8 cellular contexts compared by ENCODE assay signal in genomic region chr18:75211002-75211621, GRCh38. TPM values are rescaled to one million over a fixed set of nuclear protein-coding genes. Genes with fewer than 3 reads are reported as not detected.
DNase-seq lines count a peak whose midpoint lies in the region; ATAC-seq and TF ChIP-seq lines count a peak whose summit lies in the region.

No MANE protein-coding gene starts in this region.

- peak overlapping the region; percentile 97 to 99 for H3K4me3 Mint-ChIP-seq in CD14-positive monocyte
- H3K4me3 Mint-ChIP-seq in T-helper 17 cell = peak overlapping the region; percentile 98
- peak overlapping the region; percentile 98 for H3K4me3 Mint-ChIP-seq in natural killer cell treated with Interleukin-12 subunit alpha and Interleukin-12 subunit beta and Interleukin-15 and Interleukin-18, amount 100 ng/mL, for 72 hours

- H3K27me3 Mint-ChIP-seq in CD14-positive monocyte (ENCODE audit: low read depth in 3 of 3) = peaks cover 0 to 13% (median 10%) of the 10 kb centered on the region in 3 donors
- H3K27me3 Mint-ChIP-seq in T-helper 17 cell = no peaks in the 10 kb centered on the region
- peaks cover 4% of the 10 kb centered on the region in 2 donors for H3K27me3 Mint-ChIP-seq in natural killer cell treated with Interleukin-12 subunit alpha and Interleukin-12 subunit beta and Interleukin-15 and Interleukin-18, amount 100 ng/mL, for 72 hours

- peak overlapping the region; percentile 75 to 93 for H3K4me3 ChIP-seq in HCT116 (replicated peaks in 1 of 2; ENCODE audit: low read depth in 1 of 2, low read length in 2 of 2)
- peak overlapping the region; percentile 64 for H3K4me3 ChIP-seq in ectodermal cell (ENCODE audit: insufficient read depth, low read depth, low read length)

- H3K9ac ChIP-seq in HCT116 (ENCODE audit: low read length) = peak overlapping the region; percentile 89

- H3K27ac ChIP-seq in HCT116 (ENCODE audit: low read depth, low read length) (peak overlapping the region; percentile 96), ectodermal cell (ENCODE audit: insufficient read depth, low read depth, low read length, poor library complexity, severe bottlenecking) (no peak overlapping the region)

- no peaks in the 10 kb centered on the region for H3K9me3 Mint-ChIP-seq in CD14-positive monocyte
- no peaks in the 10 kb centered on the region for H3K9me3 Mint-ChIP-seq in natural killer cell treated with Interleukin-12 subunit alpha and Interleukin-12 subunit beta and Interleukin-15 and Interleukin-18, amount 100 ng/mL, for 72 hours

- H3K79me2 ChIP-seq in HCT116 (ENCODE audit: insufficient read depth, low read length) = peaks cover 23% of the 10 kb centered on the region

- H3K36me3 ChIP-seq in HCT116 (ENCODE audit: control insufficient read depth in 1 of 2, insufficient read depth in 2 of 2, low read length in 2 of 2) = no peaks in the 10 kb centered on the region
- no peaks in the 10 kb centered on the region for H3K36me3 ChIP-seq in ectodermal cell (ENCODE audit: control insufficient read depth, insufficient read depth, low read length)

- H3K36me3 Mint-ChIP-seq in CD14-positive monocyte (peaks cover 11 to 15% of the 10 kb centered on the region in 2 donors), T-helper 17 cell (ENCODE audit: low read depth) (peaks cover 5% of the 10 kb centered on the region)
- H3K36me3 Mint-ChIP-seq in natural killer cell treated with Interleukin-12 subunit alpha and Interleukin-12 subunit beta and Interleukin-15 and Interleukin-18, amount 100 ng/mL, for 72 hours = peaks cover 10% of the 10 kb centered on the region

- no peak for TF ChIP-seq POLR2A in HCT116 (IDR thresholded peaks at IDR 0.05; ENCODE audit: borderline replicate concordance, extremely low read depth, insufficient read depth, insufficient read length)

- RAD21 ChIA-PET in HCT116 (lab: Charles Lee; ENCODE audit: low non-redundant PET in 1 of 2, low total read pairs in 2 of 2, uncharacterized antibody in 2 of 2, unreplicated experiment in 2 of 2) = interaction anchor here in 1 of 2 experiments (1.4 kb wide), 1 partner anchor 268 kb away, joined by 3 read pairs; no protein-coding TSS in a partner anchor

- DNase-seq in CD14-positive monocyte (ENCODE audit: low spot score) (no peak), HCT116 (ENCODE audit: low read depth, low spot score) (no peak), T-helper 17 cell (no peak), cerebellar nuclear complex (lab: John Stamatoyannopoulos, UW) (no peak), hippocampal formation (lab: John Stamatoyannopoulos, UW) (no peak), NCI-H2029 treated with DMSO at 0.1 percent for 48 hours (lab: John Stamatoyannopoulos, UW) (no peak)
- DNase-seq in natural killer cell treated with Interleukin-12 subunit alpha and Interleukin-12 subunit beta and Interleukin-15 and Interleukin-18, amount 100 ng/mL, for 72 hours (ENCODE audit: low spot score) = no peak

- no peaks in the 10 kb centered on the region for H3K9me2 ChIP-seq in HCT116 (ENCODE audit: insufficient read depth)

- TSS peak; percentile 49 for BruUV-seq in HCT116 (replicated peaks; lab: Mats Ljungman, UMichigan)

- CTCF ChIA-PET in HCT116 (lab: Charles Lee) = interaction anchor here (1.0 to 1.8 kb wide), 2 partner anchors 15 to 268 kb away, joined by 3 to 4 read pairs; no protein-coding TSS in a partner anchor

- intact Hi-C loops in CD14-positive monocyte (cut with micrococcal nuclease) = no loop called here
- intact Hi-C loops in HCT116 (cut with micrococcal nuclease) = loop anchor here (5.0 kb wide), 1 partner anchor 196 kb away; no protein-coding TSS in a partner anchor

- peaks cover 58% of the 10 kb centered on the region for H3K4me1 Mint-ChIP-seq in CD14-positive monocyte
- peaks cover 50% of the 10 kb centered on the region for H3K4me1 Mint-ChIP-seq in T-helper 17 cell
- peaks cover 59 to 65% of the 10 kb centered on the region in 2 donors for H3K4me1 Mint-ChIP-seq in natural killer cell treated with Interleukin-12 subunit alpha and Interleukin-12 subunit beta and Interleukin-15 and Interleukin-18, amount 100 ng/mL, for 72 hours (ENCODE audit: low read depth in 2 of 2)

- TF ChIP-seq RAD21 in HCT116 (IDR thresholded peaks at IDR 0.05; ENCODE audit: low read depth) = no peak

- H3K27ac Mint-ChIP-seq in CD14-positive monocyte = peak overlapping the region; percentile 88 to 95 (median 91)
- H3K27ac Mint-ChIP-seq in T-helper 17 cell = peak overlapping the region; percentile 99
- H3K27ac Mint-ChIP-seq in natural killer cell treated with Interleukin-12 subunit alpha and Interleukin-12 subunit beta and Interleukin-15 and Interleukin-18, amount 100 ng/mL, for 72 hours = peak overlapping the region; percentile 94 to 98

- ATAC-seq in HCT116 (no peak), T-helper 17 cell (peak; percentile 6)
- peak in 1 of 2 donors; percentile 4 for ATAC-seq in natural killer cell treated with Interleukin-12 subunit alpha and Interleukin-12 subunit beta and Interleukin-15 and Interleukin-18, amount 100 ng/mL, for 72 hours

- POLR2A ChIA-PET in HCT116 (lab: Charles Lee) = no interaction called here

- WGBS in ectodermal cell, 2 experiments = 0 to 1% methylated on average over 64 of the region's 64 CpGs

- TF ChIP-seq CTCF in CD14-positive monocyte (IDR thresholded peaks at IDR 0.05) (no peak), HCT116 (IDR thresholded peaks at IDR 0.05 in 2 of 3, conservative IDR thresholded peaks at IDR 0.05 in 1 of 3; ENCODE audit: borderline replicate concordance in 1 of 3, insufficient read depth in 1 of 3, low read depth in 2 of 3, low read length in 2 of 3) (no peak)

- H3K4me1 ChIP-seq in HCT116 (ENCODE audit: control insufficient read depth in 1 of 2, insufficient read depth in 2 of 2, low read length in 2 of 2) (peaks cover 24 to 38% of the 10 kb centered on the region in 2 experiments), ectodermal cell (ENCODE audit: control insufficient read depth, insufficient read depth, low read length) (peaks cover 21% of the 10 kb centered on the region)

- H2AFZ ChIP-seq in HCT116 (ENCODE audit: low read depth, low read length, poor library complexity, severe bottlenecking) = no peak overlapping the region

- no peaks in the 10 kb centered on the region for H3K9me3 ChIP-seq in HCT116 (ENCODE audit: control insufficient read depth in 1 of 2, insufficient read depth in 1 of 2, low read depth in 1 of 2, low read length in 2 of 2)
- no peaks in the 10 kb centered on the region for H3K9me3 ChIP-seq in T-helper 17 cell (ENCODE audit: control insufficient read depth, low read length, poor library complexity, severe bottlenecking)
- no peaks in the 10 kb centered on the region for H3K9me3 ChIP-seq in ectodermal cell (ENCODE audit: control insufficient read depth, low read length)

- H3K27me3 ChIP-seq in HCT116 (ENCODE audit: insufficient read depth, low read length) = no peaks in the 10 kb centered on the region
- H3K27me3 ChIP-seq in ectodermal cell (ENCODE audit: control insufficient read depth, insufficient read depth, low read length, poor library complexity, severe bottlenecking) = peaks cover 80% of the 10 kb centered on the region

- H3K4me2 ChIP-seq in HCT116 (ENCODE audit: low read length) = peak overlapping the region; percentile 97

- H4K20me1 ChIP-seq in HCT116 (ENCODE audit: insufficient read depth) = no peaks in the 10 kb centered on the region

TF ChIP-seq in HCT116, 20 proteins besides CTCF, POLR2A, EP300 and RAD21:
- TF ChIP-seq CBX3 (IDR thresholded peaks at IDR 0.05; ENCODE audit: low read depth) = no peak
- TF ChIP-seq EZH2 (IDR thresholded peaks at IDR 0.05) = no peak
- no peak for TF ChIP-seq ZBTB33 (IDR thresholded peaks at IDR 0.05; ENCODE audit: extremely low read depth, insufficient replicate concordance, low read length)
- no peak; the same call in 1 of the 2 replicates for TF ChIP-seq SRF (IDR thresholded peaks at IDR 0.05; ENCODE audit: low read depth)
- no peak for TF ChIP-seq SP1 (IDR thresholded peaks at IDR 0.05; ENCODE audit: low read depth)
- no peak for TF ChIP-seq ELF1 (IDR thresholded peaks at IDR 0.05; ENCODE audit: borderline replicate concordance, low read depth)
- no peak for TF ChIP-seq TCF7L2 (IDR thresholded peaks at IDR 0.05; ENCODE audit: borderline replicate concordance, extremely low read depth, insufficient read depth, insufficient read length)
- no peak for TF ChIP-seq CEBPB (IDR thresholded peaks at IDR 0.05; ENCODE audit: low read depth)
TF ChIP-seq in HCT116: peak in this region for 0.

RNA-seq across cellular contexts. Expression of gene TSHZ1, which starts 0.5 kb away (rescaled TPM):
- polyA plus RNA-seq in CD14-positive monocyte = 1 to 10 TPM in 1 of 2 donors, under 1 TPM in 1; 0.76 to 1.4 TPM
- 5.7 TPM for total RNA-seq in HCT116 (2021; ENCODE audit: unreplicated experiment)
- polyA plus RNA-seq in HCT116 (2012) = 4.2 and 4.6 TPM in 2 replicates
- 10 to 100 TPM; 17.5 to 17.6 TPM for total RNA-seq in T-helper 17 cell
- polyA plus RNA-seq in ectodermal cell (2013, experiment 1 of 4) = 3.2 TPM
- polyA plus RNA-seq in ectodermal cell (2013, experiment 2 of 4) = 1.7 TPM
- 5.3 TPM for polyA plus RNA-seq in ectodermal cell (2013, experiment 3 of 4)
- polyA plus RNA-seq in ectodermal cell (2013, experiment 4 of 4) = 5.0 TPM
- total RNA-seq in natural killer cell treated with Interleukin-12 subunit alpha and Interleukin-12 subunit beta and Interleukin-15 and Interleukin-18, amount 100 ng/mL, for 72 hours = 10 to 100 TPM; 19.8 to 21.0 TPM

RNA-seq across cellular contexts. Expression of gene PTGR3, which starts 2.2 kb away (rescaled TPM):
- polyA plus RNA-seq in CD14-positive monocyte = 10 to 100 TPM; 15.5 to 27.5 TPM
- total RNA-seq in HCT116 (2021; ENCODE audit: unreplicated experiment) (25.3 TPM), T-helper 17 cell (10 to 100 TPM; 20.8 to 25.1 TPM)
- 19.2 and 22.0 TPM in 2 replicates for polyA plus RNA-seq in HCT116 (2012)
- polyA plus RNA-seq in ectodermal cell (2013, experiment 1 of 4) = 12.1 TPM
- polyA plus RNA-seq in ectodermal cell (2013, experiment 2 of 4) = 14.7 TPM
- 14.1 TPM for polyA plus RNA-seq in ectodermal cell (2013, experiment 3 of 4)
- 14.9 TPM for polyA plus RNA-seq in ectodermal cell (2013, experiment 4 of 4)
- total RNA-seq in natural killer cell treated with Interleukin-12 subunit alpha and Interleukin-12 subunit beta and Interleukin-15 and Interleukin-18, amount 100 ng/mL, for 72 hours = 10 to 100 TPM; 20.0 to 23.0 TPM
